Comparison of ENCODE assay signal across 8 cellular contexts in genomic region chr2:70124983-70125480, GRCh38. TPM values are rescaled to one million over a fixed set of nuclear protein-coding genes. Genes with fewer than 3 reads are reported as not detected.
DNase-seq lines count a peak whose midpoint lies in the region; ATAC-seq and TF ChIP-seq lines count a peak whose summit lies in the region.

No MANE protein-coding gene starts in this region.

- H3K9me3 ChIP-seq in osteoblast (ENCODE audit: low read depth, low read length), result no peaks in the 10 kb centered on the region

- DNase-seq in ELR (ENCODE audit: low read depth) (peak; percentile 63), RWPE1 (ENCODE audit: low spot score) (no peak), Right ventricle myocardium inferior (ENCODE audit: missing footprints) (peak; percentile 87), osteoblast (ENCODE audit: insufficient read length, low spot score, missing footprints) (peak; percentile 93), OCI-M1 (lab: John Stamatoyannopoulos, UW) (no peak), NCI-H128 (lab: John Stamatoyannopoulos, UW; ENCODE audit: unreplicated experiment) (no peak)
- peak in 1 of 2 donors; percentile 70 for DNase-seq in activated naive CD4-positive, alpha-beta T cell treated with anti-CD3 and anti-CD28 coated beads, Interleukin-2, amount 50 U/mL, for 72 hours (ENCODE audit: low spot score in 2 of 2)

- CTCF ChIA-PET in RWPE1 (lab: Yijun Ruan, JAX), result no interaction called here

- H3K4me1 ChIP-seq in osteoblast (ENCODE audit: insufficient read depth, low read length), result peaks cover 16% of the 10 kb centered on the region

- TF ChIP-seq CTCF in RWPE1 (conservative IDR thresholded peaks at IDR 0.05; ENCODE audit: low read depth), result no peak
- no peak for TF ChIP-seq CTCF in osteoblast (IDR thresholded peaks at IDR 0.05; ENCODE audit: extremely low read depth, low read depth, low read length)

- peak overlapping the region; percentile 86 for H3K4me2 ChIP-seq in osteoblast (ENCODE audit: insufficient read depth, low read length)

- H4K20me1 ChIP-seq in osteoblast (ENCODE audit: insufficient read depth, low read length), result no peaks in the 10 kb centered on the region

- H2AFZ ChIP-seq in osteoblast (ENCODE audit: low read length), result peak overlapping the region; percentile 86

- H3K36me3 Mint-ChIP-seq in activated naive CD4-positive, alpha-beta T cell treated with anti-CD3 and anti-CD28 coated beads, Interleukin-2, amount 50 U/mL, for 72 hours, result peaks cover 8 to 12% of the 10 kb centered on the region in 2 donors

- peak overlapping the region; percentile 100 for H3K27ac Mint-ChIP-seq in activated naive CD4-positive, alpha-beta T cell treated with anti-CD3 and anti-CD28 coated beads, Interleukin-2, amount 50 U/mL, for 72 hours

- peak overlapping the region; percentile 89 for H3K27ac ChIP-seq in RWPE1
- peak overlapping the region; percentile 94 for H3K27ac ChIP-seq in osteoblast (ENCODE audit: low read depth, low read length)

- peak overlapping the region; percentile 73 for H3K4me3 ChIP-seq in osteoblast (ENCODE audit: insufficient read depth, low read length)

- ATAC-seq in HG02970 (IDR thresholded peaks at IDR 0.05; ENCODE audit: low FRiP score, unreplicated experiment) (peak; percentile 36), Right ventricle myocardium inferior (peak; percentile 62)
- ATAC-seq in activated naive CD4-positive, alpha-beta T cell treated with anti-CD3 and anti-CD28 coated beads, Interleukin-2, amount 50 U/mL, for 72 hours, result peak; percentile 56 to 63

- H3K36me3 ChIP-seq in osteoblast (ENCODE audit: insufficient read depth, low read length), result no peaks in the 10 kb centered on the region

- H3K79me2 ChIP-seq in osteoblast (ENCODE audit: insufficient read depth, low read length), result no peaks in the 10 kb centered on the region

- H3K27me3 ChIP-seq in osteoblast (ENCODE audit: insufficient read depth, low read length), result no peaks in the 10 kb centered on the region

- H3K9me3 Mint-ChIP-seq in activated naive CD4-positive, alpha-beta T cell treated with anti-CD3 and anti-CD28 coated beads, Interleukin-2, amount 50 U/mL, for 72 hours, result no peaks in the 10 kb centered on the region

- POLR2A ChIA-PET in RWPE1 (lab: Yijun Ruan, JAX; ENCODE audit: low non-redundant PET), result interaction anchor here (0.7 kb wide), 1 partner anchor 11 kb away, joined by 3 read pairs; no protein-coding TSS in a partner anchor

- intact Hi-C loops in Right ventricle myocardium inferior (cut with DNase I), result no loop called here

RNA-seq across cellular contexts. Expression of gene PCBP1, which starts 37.8 kb away (rescaled TPM):
- 100 to 1,000 TPM; 339 to 451 TPM for total RNA-seq in activated naive CD4-positive, alpha-beta T cell treated with anti-CD3 and anti-CD28 coated beads, Interleukin-2, amount 50 U/mL, for 72 hours
- 203 TPM for total RNA-seq in Right ventricle myocardium inferior
- total RNA-seq in osteoblast, result 55.7 and 70.7 TPM in 2 replicates

Comparison
In these comparisons a context has a peak if more than half of its experiments do, and no peak if none do; other contexts are left out.
1. DNase-seq: peak in ELR (single experiment), Right ventricle myocardium inferior (single experiment) and osteoblast (single experiment); none in RWPE1 (single experiment), OCI-M1 (single experiment) and NCI-H128 (single experiment).
2. Peak in every context shown above with its lines, with median percentiles within 50 percentile points of each other: ATAC-seq.